In genomic region chr6:10694302-10695085, GRCh38 we compare ENCODE assay signal across 8 cellular contexts. TPM values are rescaled to one million over a fixed set of nuclear protein-coding genes. Genes with fewer than 3 reads are reported as not detected.
DNase-seq lines count a peak whose midpoint lies in the region; ATAC-seq and TF ChIP-seq lines count a peak whose summit lies in the region.

C6orf52 (minus strand) TSS chr6:10694616; CDS start chr6:10687550, 7,066 bp downstream.
PAK1IP1 (plus strand) TSS chr6:10694972; CDS start chr6:10694986, 14 bp downstream.

- H3K27me3 ChIP-seq in esophagus muscularis mucosa, result no peaks in the 10 kb centered on the region
- H3K27me3 ChIP-seq in muscle layer of colon (ENCODE audit: control insufficient read depth in 1 of 2, insufficient read depth in 2 of 2, low read length in 2 of 2), result no peaks in the 10 kb centered on the region

- H3K9ac ChIP-seq in muscle layer of colon (ENCODE audit: low read length), result peak within 1 kb of the TSS; percentile 90

- H3K27ac ChIP-seq in esophagus muscularis mucosa (replicated peaks in 1 of 4) (peak within 1 kb of the TSS; percentile 89 to 93 (median 90)), muscle layer of colon (ENCODE audit: low read depth, low read length) (peak within 1 kb of the TSS; percentile 75)

- H3K36me3 ChIP-seq in esophagus muscularis mucosa (peaks cover 0 to 25% (median 13%) of the 10 kb centered on the region in 4 donors), muscle layer of colon (ENCODE audit: insufficient read depth, low read length) (peaks cover 17% of the 10 kb centered on the region)

- H3K9me3 ChIP-seq in esophagus muscularis mucosa (no peaks in the 10 kb centered on the region), muscle layer of colon (ENCODE audit: low read length) (no peaks in the 10 kb centered on the region)

- intact Hi-C loops in esophagus muscularis mucosa (cut with DNase I), result loop anchor here (2.0 to 5.0 kb wide), 2 partner anchors 54 to 67 kb away; no protein-coding TSS in a partner anchor

- peak; percentile 8 for TF ChIP-seq EP300 in esophagus muscularis mucosa (IDR thresholded peaks at IDR 0.05)

- H3K4me1 ChIP-seq in esophagus muscularis mucosa (peaks cover 25 to 36% (median 28%) of the 10 kb centered on the region in 4 donors), muscle layer of colon (ENCODE audit: insufficient read depth, low read length) (peaks cover 18% of the 10 kb centered on the region)

- peak within 1 kb of the TSS; percentile 64 to 93 (median 86) for H3K4me3 ChIP-seq in esophagus muscularis mucosa
- H3K4me3 ChIP-seq in muscle layer of colon (ENCODE audit: low read depth in 1 of 2, low read length in 2 of 2), result peak within 1 kb of the TSS; percentile 97 to 98

- ATAC-seq in GM21737 (IDR thresholded peaks at IDR 0.05; ENCODE audit: unreplicated experiment), result peak; percentile 96

- TF ChIP-seq CTCF in esophagus muscularis mucosa (IDR thresholded peaks at IDR 0.05), result peak in 1 of 3 experiments; percentile 6

- TF ChIP-seq POLR2A in esophagus muscularis mucosa (IDR thresholded peaks at IDR 0.05; ENCODE audit: low read depth), result peak; percentile 83

- DNase-seq in DMS79 (lab: John Stamatoyannopoulos, UW), result peak; percentile 84
- peak; percentile 93 for DNase-seq in KG1 (lab: John Stamatoyannopoulos, UW)
- peak; percentile 92 to 94 for DNase-seq in activated T-cell treated with anti-CD3 and anti-CD28 coated beads, Interleukin-2, amount 50 U/mL, for 48 hours
- DNase-seq in esophagus muscularis mucosa (ENCODE audit: extremely low spot score), result peak; percentile 97
- DNase-seq in stimulated activated CD8-positive, alpha-beta memory T cell treated with anti-CD3 and anti-CD28 coated beads, Interleukin-7, amount 100 ng/mL, for 1 hour (ENCODE audit: low read depth in 2 of 2), result peak; percentile 86

- 0% methylated on average over 46 of the region's 53 CpGs for WGBS in esophagus muscularis mucosa

TF ChIP-seq in PFSK-1, 5 proteins besides CTCF, POLR2A, EP300 and RAD21:
- peak; percentile 7 to 17; a peak in 1 of 4 replicates for TF ChIP-seq REST (IDR thresholded peaks at IDR 0.05; ENCODE audit: insufficient read depth in 1 of 2, low read depth in 2 of 2, low read length in 2 of 2)
- TF ChIP-seq SIN3A (IDR thresholded peaks at IDR 0.05; ENCODE audit: borderline replicate concordance, insufficient read depth, low read length), result peak; percentile 96
- TF ChIP-seq TAF1 (IDR thresholded peaks at IDR 0.05; ENCODE audit: borderline replicate concordance, insufficient read depth, low read length), result peak; percentile 69; the same call in 1 of the 2 replicates
- TF ChIP-seq FOXP2 (optimal IDR thresholded peaks at IDR 0.05; ENCODE audit: borderline replicate concordance, extremely low read depth, extremely low read length, insufficient read depth), result peak; percentile 50
- TF ChIP-seq POLR2AphosphoS5 (IDR thresholded peaks at IDR 0.05; ENCODE audit: low read depth, low read length), result peak; percentile 89

RNA-seq across cellular contexts. Expression of gene C6orf52, which starts in this region (rescaled TPM):
- 1.6 TPM for polyA plus RNA-seq in PFSK-1 (2012; ENCODE audit: insufficient read length, low read depth)
- 1 to 10 TPM in 1 of 4 donors, under 1 TPM in 1, not detected in 2; 0.71 to 1.2 TPM for total RNA-seq in esophagus muscularis mucosa

RNA-seq across cellular contexts. Expression of gene PAK1IP1, which starts in this region (rescaled TPM):
- 33.6 TPM for polyA plus RNA-seq in PFSK-1 (2012; ENCODE audit: insufficient read length, low read depth)
- 10 to 100 TPM in 2 of 4 donors, 1 to 10 TPM in 2; 9.4 to 17.9 (median 11.4) TPM for total RNA-seq in esophagus muscularis mucosa

Comparison
In these comparisons a context has a peak if more than half of its experiments do, and no peak if none do; other contexts are left out.
1. Peak in every context shown above with its lines: DNase-seq, ATAC-seq, H3K4me3 ChIP-seq and H3K27ac ChIP-seq.